ENCODE assay signal across 1 cellular context in genomic region chr15:40929730-40930429, GRCh38.
A peak's percentile ranks its signal among the peaks of the same experiment; 100 is the strongest.
TF ChIP-seq lines count a peak whose summit lies in the region.

No MANE protein-coding gene starts in this region.

TF ChIP-seq in K562, 482 proteins besides CTCF, POLR2A, EP300 and RAD21 (continues in another document):
- TF ChIP-seq, protein P1, sequence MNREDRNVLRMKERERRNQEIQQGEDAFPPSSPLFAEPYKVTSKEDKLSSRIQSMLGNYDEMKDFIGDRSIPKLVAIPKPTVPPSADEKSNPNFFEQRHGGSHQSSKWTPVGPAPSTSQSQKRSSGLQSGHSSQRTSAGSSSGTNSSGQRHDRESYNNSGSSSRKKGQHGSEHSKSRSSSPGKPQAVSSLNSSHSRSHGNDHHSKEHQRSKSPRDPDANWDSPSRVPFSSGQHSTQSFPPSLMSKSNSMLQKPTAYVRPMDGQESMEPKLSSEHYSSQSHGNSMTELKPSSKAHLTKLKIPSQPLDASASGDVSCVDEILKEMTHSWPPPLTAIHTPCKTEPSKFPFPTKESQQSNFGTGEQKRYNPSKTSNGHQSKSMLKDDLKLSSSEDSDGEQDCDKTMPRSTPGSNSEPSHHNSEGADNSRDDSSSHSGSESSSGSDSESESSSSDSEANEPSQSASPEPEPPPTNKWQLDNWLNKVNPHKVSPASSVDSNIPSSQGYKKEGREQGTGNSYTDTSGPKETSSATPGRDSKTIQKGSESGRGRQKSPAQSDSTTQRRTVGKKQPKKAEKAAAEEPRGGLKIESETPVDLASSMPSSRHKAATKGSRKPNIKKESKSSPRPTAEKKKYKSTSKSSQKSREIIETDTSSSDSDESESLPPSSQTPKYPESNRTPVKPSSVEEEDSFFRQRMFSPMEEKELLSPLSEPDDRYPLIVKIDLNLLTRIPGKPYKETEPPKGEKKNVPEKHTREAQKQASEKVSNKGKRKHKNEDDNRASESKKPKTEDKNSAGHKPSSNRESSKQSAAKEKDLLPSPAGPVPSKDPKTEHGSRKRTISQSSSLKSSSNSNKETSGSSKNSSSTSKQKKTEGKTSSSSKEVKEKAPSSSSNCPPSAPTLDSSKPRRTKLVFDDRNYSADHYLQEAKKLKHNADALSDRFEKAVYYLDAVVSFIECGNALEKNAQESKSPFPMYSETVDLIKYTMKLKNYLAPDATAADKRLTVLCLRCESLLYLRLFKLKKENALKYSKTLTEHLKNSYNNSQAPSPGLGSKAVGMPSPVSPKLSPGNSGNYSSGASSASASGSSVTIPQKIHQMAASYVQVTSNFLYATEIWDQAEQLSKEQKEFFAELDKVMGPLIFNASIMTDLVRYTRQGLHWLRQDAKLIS (CRISPR knock-in tag; IDR thresholded peaks at IDR 0.05), result no peak
- TF ChIP-seq BRD4 (IDR thresholded peaks at IDR 0.05) (no peak), ZNF239 (CRISPR knock-in tag; IDR thresholded peaks at IDR 0.05) (no peak), ZNF449 (CRISPR knock-in tag; IDR thresholded peaks at IDR 0.05) (no peak), TFAP4 (CRISPR knock-in tag; IDR thresholded peaks at IDR 0.05; ENCODE audit: borderline replicate concordance) (peak; percentile 88), KAT7 (CRISPR knock-in tag; IDR thresholded peaks at IDR 0.05; ENCODE audit: borderline replicate concordance) (0 out of 2 replicates have a peak, but pooled peaks have one; percentile 35), TCF7L2 (IDR thresholded peaks at IDR 0.05; ENCODE audit: low read depth, low read length) (no peak), SETDB1 (IDR thresholded peaks at IDR 0.05; ENCODE audit: low read length) (no peak), ZNF785 (CRISPR knock-in tag; IDR thresholded peaks at IDR 0.05) (no peak), PHF21A (IDR thresholded peaks at IDR 0.05; ENCODE audit: borderline replicate concordance, low read depth) (no peak), ZBTB12 (CRISPR knock-in tag; IDR thresholded peaks at IDR 0.05) (no peak), FOXA3 (CRISPR knock-in tag; conservative IDR thresholded peaks at IDR 0.05 in 1 of 2, IDR thresholded peaks at IDR 0.05 in 1 of 2) (no peak), SMC3 (conservative IDR thresholded peaks at IDR 0.05; ENCODE audit: insufficient read depth, low read depth, low read length) (no peak), NFATC3 (IDR thresholded peaks at IDR 0.05) (no peak), SREBF2 (CRISPR knock-in tag; IDR thresholded peaks at IDR 0.05) (no peak), MTA1 (IDR thresholded peaks at IDR 0.05; ENCODE audit: borderline replicate concordance) (no peak; the same call in 1 of the 2 replicates), PHTF2 (CRISPR knock-in tag; IDR thresholded peaks at IDR 0.05) (no peak), SIN3B (IDR thresholded peaks at IDR 0.05; ENCODE audit: low read depth) (no peak), HNRNPH1 (optimal IDR thresholded peaks at IDR 0.05; ENCODE audit: low read depth, low read length) (no peak)
- TF ChIP-seq, protein P2, sequence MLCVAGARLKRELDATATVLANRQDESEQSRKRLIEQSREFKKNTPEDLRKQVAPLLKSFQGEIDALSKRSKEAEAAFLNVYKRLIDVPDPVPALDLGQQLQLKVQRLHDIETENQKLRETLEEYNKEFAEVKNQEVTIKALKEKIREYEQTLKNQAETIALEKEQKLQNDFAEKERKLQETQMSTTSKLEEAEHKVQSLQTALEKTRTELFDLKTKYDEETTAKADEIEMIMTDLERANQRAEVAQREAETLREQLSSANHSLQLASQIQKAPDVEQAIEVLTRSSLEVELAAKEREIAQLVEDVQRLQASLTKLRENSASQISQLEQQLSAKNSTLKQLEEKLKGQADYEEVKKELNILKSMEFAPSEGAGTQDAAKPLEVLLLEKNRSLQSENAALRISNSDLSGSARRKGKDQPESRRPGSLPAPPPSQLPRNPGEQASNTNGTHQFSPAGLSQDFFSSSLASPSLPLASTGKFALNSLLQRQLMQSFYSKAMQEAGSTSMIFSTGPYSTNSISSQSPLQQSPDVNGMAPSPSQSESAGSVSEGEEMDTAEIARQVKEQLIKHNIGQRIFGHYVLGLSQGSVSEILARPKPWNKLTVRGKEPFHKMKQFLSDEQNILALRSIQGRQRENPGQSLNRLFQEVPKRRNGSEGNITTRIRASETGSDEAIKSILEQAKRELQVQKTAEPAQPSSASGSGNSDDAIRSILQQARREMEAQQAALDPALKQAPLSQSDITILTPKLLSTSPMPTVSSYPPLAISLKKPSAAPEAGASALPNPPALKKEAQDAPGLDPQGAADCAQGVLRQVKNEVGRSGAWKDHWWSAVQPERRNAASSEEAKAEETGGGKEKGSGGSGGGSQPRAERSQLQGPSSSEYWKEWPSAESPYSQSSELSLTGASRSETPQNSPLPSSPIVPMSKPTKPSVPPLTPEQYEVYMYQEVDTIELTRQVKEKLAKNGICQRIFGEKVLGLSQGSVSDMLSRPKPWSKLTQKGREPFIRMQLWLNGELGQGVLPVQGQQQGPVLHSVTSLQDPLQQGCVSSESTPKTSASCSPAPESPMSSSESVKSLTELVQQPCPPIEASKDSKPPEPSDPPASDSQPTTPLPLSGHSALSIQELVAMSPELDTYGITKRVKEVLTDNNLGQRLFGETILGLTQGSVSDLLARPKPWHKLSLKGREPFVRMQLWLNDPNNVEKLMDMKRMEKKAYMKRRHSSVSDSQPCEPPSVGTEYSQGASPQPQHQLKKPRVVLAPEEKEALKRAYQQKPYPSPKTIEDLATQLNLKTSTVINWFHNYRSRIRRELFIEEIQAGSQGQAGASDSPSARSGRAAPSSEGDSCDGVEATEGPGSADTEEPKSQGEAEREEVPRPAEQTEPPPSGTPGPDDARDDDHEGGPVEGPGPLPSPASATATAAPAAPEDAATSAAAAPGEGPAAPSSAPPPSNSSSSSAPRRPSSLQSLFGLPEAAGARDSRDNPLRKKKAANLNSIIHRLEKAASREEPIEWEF (CRISPR knock-in tag; IDR thresholded peaks at IDR 0.05), result no peak
- TF ChIP-seq, protein P3, sequence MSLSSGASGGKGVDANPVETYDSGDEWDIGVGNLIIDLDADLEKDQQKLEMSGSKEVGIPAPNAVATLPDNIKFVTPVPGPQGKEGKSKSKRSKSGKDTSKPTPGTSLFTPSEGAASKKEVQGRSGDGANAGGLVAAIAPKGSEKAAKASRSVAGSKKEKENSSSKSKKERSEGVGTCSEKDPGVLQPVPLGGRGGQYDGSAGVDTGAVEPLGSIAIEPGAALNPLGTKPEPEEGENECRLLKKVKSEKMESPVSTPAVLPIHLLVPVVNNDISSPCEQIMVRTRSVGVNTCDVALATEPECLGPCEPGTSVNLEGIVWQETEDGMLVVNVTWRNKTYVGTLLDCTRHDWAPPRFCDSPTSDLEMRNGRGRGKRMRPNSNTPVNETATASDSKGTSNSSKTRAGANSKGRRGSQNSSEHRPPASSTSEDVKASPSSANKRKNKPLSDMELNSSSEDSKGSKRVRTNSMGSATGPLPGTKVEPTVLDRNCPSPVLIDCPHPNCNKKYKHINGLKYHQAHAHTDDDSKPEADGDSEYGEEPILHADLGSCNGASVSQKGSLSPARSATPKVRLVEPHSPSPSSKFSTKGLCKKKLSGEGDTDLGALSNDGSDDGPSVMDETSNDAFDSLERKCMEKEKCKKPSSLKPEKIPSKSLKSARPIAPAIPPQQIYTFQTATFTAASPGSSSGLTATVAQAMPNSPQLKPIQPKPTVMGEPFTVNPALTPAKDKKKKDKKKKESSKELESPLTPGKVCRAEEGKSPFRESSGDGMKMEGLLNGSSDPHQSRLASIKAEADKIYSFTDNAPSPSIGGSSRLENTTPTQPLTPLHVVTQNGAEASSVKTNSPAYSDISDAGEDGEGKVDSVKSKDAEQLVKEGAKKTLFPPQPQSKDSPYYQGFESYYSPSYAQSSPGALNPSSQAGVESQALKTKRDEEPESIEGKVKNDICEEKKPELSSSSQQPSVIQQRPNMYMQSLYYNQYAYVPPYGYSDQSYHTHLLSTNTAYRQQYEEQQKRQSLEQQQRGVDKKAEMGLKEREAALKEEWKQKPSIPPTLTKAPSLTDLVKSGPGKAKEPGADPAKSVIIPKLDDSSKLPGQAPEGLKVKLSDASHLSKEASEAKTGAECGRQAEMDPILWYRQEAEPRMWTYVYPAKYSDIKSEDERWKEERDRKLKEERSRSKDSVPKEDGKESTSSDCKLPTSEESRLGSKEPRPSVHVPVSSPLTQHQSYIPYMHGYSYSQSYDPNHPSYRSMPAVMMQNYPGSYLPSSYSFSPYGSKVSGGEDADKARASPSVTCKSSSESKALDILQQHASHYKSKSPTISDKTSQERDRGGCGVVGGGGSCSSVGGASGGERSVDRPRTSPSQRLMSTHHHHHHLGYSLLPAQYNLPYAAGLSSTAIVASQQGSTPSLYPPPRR (CRISPR knock-in tag; IDR thresholded peaks at IDR 0.05; ENCODE audit: borderline replicate concordance), result 0 out of 2 replicates have a peak, but pooled peaks have one; percentile 48
- TF ChIP-seq, protein P4, sequence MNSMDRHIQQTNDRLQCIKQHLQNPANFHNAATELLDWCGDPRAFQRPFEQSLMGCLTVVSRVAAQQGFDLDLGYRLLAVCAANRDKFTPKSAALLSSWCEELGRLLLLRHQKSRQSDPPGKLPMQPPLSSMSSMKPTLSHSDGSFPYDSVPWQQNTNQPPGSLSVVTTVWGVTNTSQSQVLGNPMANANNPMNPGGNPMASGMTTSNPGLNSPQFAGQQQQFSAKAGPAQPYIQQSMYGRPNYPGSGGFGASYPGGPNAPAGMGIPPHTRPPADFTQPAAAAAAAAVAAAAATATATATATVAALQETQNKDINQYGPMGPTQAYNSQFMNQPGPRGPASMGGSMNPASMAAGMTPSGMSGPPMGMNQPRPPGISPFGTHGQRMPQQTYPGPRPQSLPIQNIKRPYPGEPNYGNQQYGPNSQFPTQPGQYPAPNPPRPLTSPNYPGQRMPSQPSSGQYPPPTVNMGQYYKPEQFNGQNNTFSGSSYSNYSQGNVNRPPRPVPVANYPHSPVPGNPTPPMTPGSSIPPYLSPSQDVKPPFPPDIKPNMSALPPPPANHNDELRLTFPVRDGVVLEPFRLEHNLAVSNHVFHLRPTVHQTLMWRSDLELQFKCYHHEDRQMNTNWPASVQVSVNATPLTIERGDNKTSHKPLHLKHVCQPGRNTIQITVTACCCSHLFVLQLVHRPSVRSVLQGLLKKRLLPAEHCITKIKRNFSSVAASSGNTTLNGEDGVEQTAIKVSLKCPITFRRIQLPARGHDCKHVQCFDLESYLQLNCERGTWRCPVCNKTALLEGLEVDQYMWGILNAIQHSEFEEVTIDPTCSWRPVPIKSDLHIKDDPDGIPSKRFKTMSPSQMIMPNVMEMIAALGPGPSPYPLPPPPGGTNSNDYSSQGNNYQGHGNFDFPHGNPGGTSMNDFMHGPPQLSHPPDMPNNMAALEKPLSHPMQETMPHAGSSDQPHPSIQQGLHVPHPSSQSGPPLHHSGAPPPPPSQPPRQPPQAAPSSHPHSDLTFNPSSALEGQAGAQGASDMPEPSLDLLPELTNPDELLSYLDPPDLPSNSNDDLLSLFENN (IDR thresholded peaks at IDR 0.05; ENCODE audit: low read depth in 2 of 2, low read length in 2 of 2), result no peak
- TF ChIP-seq, protein P5, sequence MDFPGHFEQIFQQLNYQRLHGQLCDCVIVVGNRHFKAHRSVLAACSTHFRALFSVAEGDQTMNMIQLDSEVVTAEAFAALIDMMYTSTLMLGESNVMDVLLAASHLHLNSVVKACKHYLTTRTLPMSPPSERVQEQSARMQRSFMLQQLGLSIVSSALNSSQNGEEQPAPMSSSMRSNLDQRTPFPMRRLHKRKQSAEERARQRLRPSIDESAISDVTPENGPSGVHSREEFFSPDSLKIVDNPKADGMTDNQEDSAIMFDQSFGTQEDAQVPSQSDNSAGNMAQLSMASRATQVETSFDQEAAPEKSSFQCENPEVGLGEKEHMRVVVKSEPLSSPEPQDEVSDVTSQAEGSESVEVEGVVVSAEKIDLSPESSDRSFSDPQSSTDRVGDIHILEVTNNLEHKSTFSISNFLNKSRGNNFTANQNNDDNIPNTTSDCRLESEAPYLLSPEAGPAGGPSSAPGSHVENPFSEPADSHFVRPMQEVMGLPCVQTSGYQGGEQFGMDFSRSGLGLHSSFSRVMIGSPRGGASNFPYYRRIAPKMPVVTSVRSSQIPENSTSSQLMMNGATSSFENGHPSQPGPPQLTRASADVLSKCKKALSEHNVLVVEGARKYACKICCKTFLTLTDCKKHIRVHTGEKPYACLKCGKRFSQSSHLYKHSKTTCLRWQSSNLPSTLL (IDR thresholded peaks at IDR 0.05), result no peak
- TF ChIP-seq, protein P6, sequence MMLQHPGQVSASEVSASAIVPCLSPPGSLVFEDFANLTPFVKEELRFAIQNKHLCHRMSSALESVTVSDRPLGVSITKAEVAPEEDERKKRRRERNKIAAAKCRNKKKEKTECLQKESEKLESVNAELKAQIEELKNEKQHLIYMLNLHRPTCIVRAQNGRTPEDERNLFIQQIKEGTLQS (IDR thresholded peaks at IDR 0.05), result no peak
- TF ChIP-seq, protein P6 (CRISPR knock-in tag; conservative IDR thresholded peaks at IDR 0.05), result no peak
- TF ChIP-seq, protein P7, sequence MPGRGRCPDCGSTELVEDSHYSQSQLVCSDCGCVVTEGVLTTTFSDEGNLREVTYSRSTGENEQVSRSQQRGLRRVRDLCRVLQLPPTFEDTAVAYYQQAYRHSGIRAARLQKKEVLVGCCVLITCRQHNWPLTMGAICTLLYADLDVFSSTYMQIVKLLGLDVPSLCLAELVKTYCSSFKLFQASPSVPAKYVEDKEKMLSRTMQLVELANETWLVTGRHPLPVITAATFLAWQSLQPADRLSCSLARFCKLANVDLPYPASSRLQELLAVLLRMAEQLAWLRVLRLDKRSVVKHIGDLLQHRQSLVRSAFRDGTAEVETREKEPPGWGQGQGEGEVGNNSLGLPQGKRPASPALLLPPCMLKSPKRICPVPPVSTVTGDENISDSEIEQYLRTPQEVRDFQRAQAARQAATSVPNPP (IDR thresholded peaks at IDR 0.05; ENCODE audit: borderline replicate concordance, insufficient read depth, insufficient read length), result no peak
